ENCODE assay signal across 18 cellular contexts in the genomic region with DNA sequence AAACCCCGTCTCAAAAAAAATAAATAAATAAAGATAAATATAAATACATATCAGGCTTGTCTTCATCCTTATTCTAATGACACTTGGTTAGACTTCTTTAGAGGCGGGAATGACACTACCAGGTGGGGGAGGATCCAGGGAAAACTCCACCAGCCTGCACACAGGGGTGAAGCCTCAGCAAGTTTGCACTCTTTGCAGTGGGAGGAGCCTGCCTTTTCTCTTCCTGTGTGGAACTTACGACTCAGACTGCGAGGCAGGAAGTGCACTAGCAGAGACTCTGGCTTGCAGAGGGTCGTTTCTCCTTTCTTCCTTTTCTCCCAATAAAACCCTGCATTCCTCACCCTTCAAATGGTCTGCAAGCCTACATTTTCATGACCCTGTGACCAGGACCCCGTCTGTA.
DNase-seq lines count a peak whose midpoint lies in the region; ATAC-seq and TF ChIP-seq lines count a peak whose summit lies in the region.
"Had no signal": no experiment of that assay in that cellular context is flagged by ENCODE, and none has a peak within 500 bp of the region (broad histone marks: within the 10 kb centered on the region; RNA-seq: fewer than 3 reads in every experiment).

No MANE protein-coding gene starts in this region.

- H3K4me3 ChIP-seq in NB4 (ENCODE audit: low read depth, low read length) (no peak overlapping the region), mesendoderm (ENCODE audit: low read length) (no peak overlapping the region), WERI-Rb-1 (ENCODE audit: low read depth, low read length) (no peak overlapping the region), uterus (no peak overlapping the region), psoas muscle (no peak overlapping the region)
- H3K4me3 ChIP-seq: Peyer's patch, SJSA1 had no signal

- ATAC-seq in activated B cell treated with CpG ODN at 0.5 μM for 24 hours (ENCODE audit: low read depth) = no peak
- no peak for ATAC-seq in psoas muscle
- ATAC-seq: HCT116 had no signal

- H3K4me3 Mint-ChIP-seq in activated B cell treated with CpG ODN at 0.5 μM for 24 hours = peak overlapping the region; percentile 24

- no peak overlapping the region for H3K23ac ChIP-seq in mesendoderm (ENCODE audit: low read length)

- H3K4me1 Mint-ChIP-seq in activated B cell treated with CpG ODN at 0.5 μM for 24 hours = no peaks in the 10 kb centered on the region

- CTCF ChIA-PET in activated B cell treated with CpG ODN at 0.5 μM for 24 hours (lab: Charles Lee) = no interaction called here

- H4K8ac ChIP-seq in mesendoderm (ENCODE audit: low read depth, low read length) = no peak overlapping the region

- no peak for TF ChIP-seq POLR2A in NB4 (IDR thresholded peaks at IDR 0.05; ENCODE audit: extremely low read depth, insufficient read length)
- no peak for TF ChIP-seq POLR2A in uterus (IDR thresholded peaks at IDR 0.05)

- H3K56ac ChIP-seq in mesendoderm (ENCODE audit: low read length) = no peak overlapping the region

- H3K36me3 ChIP-seq in mesendoderm (ENCODE audit: control insufficient read depth, insufficient read depth, low read length) = no peaks in the 10 kb centered on the region
- H3K36me3 ChIP-seq in WERI-Rb-1 = no peaks in the 10 kb centered on the region
- no peaks in the 10 kb centered on the region for H3K36me3 ChIP-seq in uterus
- no peaks in the 10 kb centered on the region for H3K36me3 ChIP-seq in psoas muscle (ENCODE audit: insufficient read depth in 1 of 2, low read depth in 1 of 2)
- H3K36me3 ChIP-seq: Peyer's patch, SJSA1 had no signal

- no peak overlapping the region for H3K18ac ChIP-seq in mesendoderm (ENCODE audit: low read length)

- H3K4ac ChIP-seq in mesendoderm (ENCODE audit: low read depth, low read length) = no peak overlapping the region

- no peak overlapping the region for H2AK5ac ChIP-seq in mesendoderm (ENCODE audit: low read length)

- H3K27me3 ChIP-seq in mesendoderm (ENCODE audit: insufficient read depth, low read length, poor library complexity) = no peaks in the 10 kb centered on the region
- H3K27me3 ChIP-seq in WERI-Rb-1 (ENCODE audit: insufficient read depth, low read depth, severe bottlenecking) = no peaks in the 10 kb centered on the region
- H3K27me3 ChIP-seq in uterus = no peaks in the 10 kb centered on the region
- no peaks in the 10 kb centered on the region for H3K27me3 ChIP-seq in psoas muscle (ENCODE audit: insufficient read depth in 3 of 3, low read length in 2 of 3)
- H3K27me3 ChIP-seq: Peyer's patch, SJSA1 had no signal

- no peaks in the 10 kb centered on the region for H3K27me3 Mint-ChIP-seq in activated B cell treated with CpG ODN at 0.5 μM for 24 hours

- no peaks in the 10 kb centered on the region for H3K36me3 Mint-ChIP-seq in activated B cell treated with CpG ODN at 0.5 μM for 24 hours (ENCODE audit: low read depth)

- no peak overlapping the region for H3K9ac ChIP-seq in mesendoderm (ENCODE audit: low read length)

- no CpG with 5 or more reads among the region's 6 CpGs for WGBS in mesendoderm (ENCODE audit: extremely low coverage, insufficient coverage, low lambda C conversion rate)
- 60 to 63% (median 62%) methylated on average over 6 of the region's 6 CpGs for WGBS in psoas muscle, 3 donors

- H3K79me2 ChIP-seq in mesendoderm (ENCODE audit: control insufficient read depth, insufficient read depth, low read length) = no peaks in the 10 kb centered on the region

- intact Hi-C loops in activated B cell treated with CpG ODN at 0.5 μM for 24 hours (cut with micrococcal nuclease) (no loop called here), uterus (cut with DNase I; ENCODE audit: low total_unique reads) (no loop called here), psoas muscle (cut with DNase I) (no loop called here)

- POLR2A ChIA-PET in activated B cell treated with CpG ODN at 0.5 μM for 24 hours (lab: Charles Lee) = no interaction called here

- no peak overlapping the region for H3K27ac ChIP-seq in mesendoderm (ENCODE audit: low read depth, low read length)
- no peak overlapping the region for H3K27ac ChIP-seq in WERI-Rb-1
- no peak overlapping the region for H3K27ac ChIP-seq in uterus
- no peak overlapping the region for H3K27ac ChIP-seq in psoas muscle
- H3K27ac ChIP-seq: Peyer's patch, SJSA1 had no signal

- no peak overlapping the region for H3K27ac Mint-ChIP-seq in activated B cell treated with CpG ODN at 0.5 μM for 24 hours

- H2BK5ac ChIP-seq in mesendoderm (ENCODE audit: low read length) = no peak overlapping the region

- H2BK120ac ChIP-seq in mesendoderm (ENCODE audit: low read depth, low read length) = no peak overlapping the region

- no peaks in the 10 kb centered on the region for H3K9me3 ChIP-seq in WERI-Rb-1 (ENCODE audit: severe bottlenecking)
- no peaks in the 10 kb centered on the region for H3K9me3 ChIP-seq in uterus
- no peaks in the 10 kb centered on the region for H3K9me3 ChIP-seq in psoas muscle
- H3K9me3 ChIP-seq: Peyer's patch, SJSA1 had no signal

- H3K9me3 Mint-ChIP-seq in activated B cell treated with CpG ODN at 0.5 μM for 24 hours = no peaks in the 10 kb centered on the region

- no peaks in the 10 kb centered on the region for H3K79me1 ChIP-seq in mesendoderm (ENCODE audit: low read length)

- H3K4me1 ChIP-seq in mesendoderm (ENCODE audit: control insufficient read depth, low read depth, low read length) = peaks cover under 1% of the 10 kb centered on the region
- no peaks in the 10 kb centered on the region for H3K4me1 ChIP-seq in uterus
- H3K4me1 ChIP-seq in psoas muscle = no peaks in the 10 kb centered on the region
- H3K4me1 ChIP-seq: Peyer's patch, SJSA1 had no signal

- peak; percentile 38 for DNase-seq in H4 (ENCODE audit: low spot score)
- DNase-seq in NB4 (ENCODE audit: low read depth) = peak; percentile 10
- no peak for DNase-seq in activated B cell treated with CpG ODN at 0.5 μM for 24 hours
- DNase-seq in mesendoderm = peak; percentile 50
- DNase-seq in NCI-H510A treated with DMSO at 0.1 percent for 48 hours (lab: John Stamatoyannopoulos, UW) = no peak
- no peak for DNase-seq in WERI-Rb-1
- DNase-seq in uterus = no peak
- DNase-seq in psoas muscle = no peak
- DNase-seq: GF-D8, IMR-90, Karpas-422, NCI-H1105, NCI-H1694, NCI-H510A, NCI-H82, Peyer's patch had no signal

- TF ChIP-seq CTCF in NB4 (IDR thresholded peaks at IDR 0.05; ENCODE audit: low read depth, low read length) = no peak
- TF ChIP-seq CTCF in activated B cell treated with CpG ODN at 0.5 μM for 24 hours (IDR thresholded peaks at IDR 0.05) = no peak
- TF ChIP-seq CTCF in WERI-Rb-1 (IDR thresholded peaks at IDR 0.05; ENCODE audit: low read depth, low read length) = no peak
- no peak for TF ChIP-seq CTCF in uterus (IDR thresholded peaks at IDR 0.05)
- no peak for TF ChIP-seq CTCF in psoas muscle (IDR thresholded peaks at IDR 0.05)

- no peak overlapping the region for H4K5ac ChIP-seq in mesendoderm (ENCODE audit: low read length)

- H2BK15ac ChIP-seq in mesendoderm (replicated peaks; ENCODE audit: low read depth) = no peak overlapping the region

- H3K4me2 ChIP-seq in mesendoderm (ENCODE audit: low read length) = no peak overlapping the region

Comparison
In these comparisons a context has a peak if more than half of its experiments do, and no peak if none do; other contexts are left out.
1. DNase-seq: peak in H4 (single experiment), NB4 (single experiment) and mesendoderm (single experiment); none in activated B cell treated with CpG ODN at 0.5 μM for 24 hours (single experiment), NCI-H510A treated with DMSO at 0.1 percent for 48 hours (single experiment), WERI-Rb-1 (single experiment), uterus (0 of 2) and psoas muscle (0 of 2).